8 cellular contexts compared by ENCODE assay signal in genomic region chr2:150487537-150488429, GRCh38. TPM values are rescaled to one million over a fixed set of nuclear protein-coding genes. Genes with fewer than 3 reads are reported as not detected.
DNase-seq lines count a peak whose midpoint lies in the region; ATAC-seq and TF ChIP-seq lines count a peak whose summit lies in the region.

RND3 (minus strand) TSS chr2:150487667; CDS start chr2:150487417, 250 bp downstream.

- H3K4me3 ChIP-seq in fibroblast of mammary gland (ENCODE audit: control insufficient read depth, low read depth, low read length) (peak within 1 kb of the TSS; percentile 95), thymus (ENCODE audit: low read length) (peak within 1 kb of the TSS; percentile 29)
- no peak within 1 kb of the TSS for H3K4me3 ChIP-seq in naive thymus-derived CD4-positive, alpha-beta T cell (ENCODE audit: low read length)

- no peaks in the 10 kb centered on the region for H3K36me3 ChIP-seq in naive thymus-derived CD4-positive, alpha-beta T cell (ENCODE audit: control insufficient read depth in 2 of 3, insufficient read depth in 3 of 3, low read length in 3 of 3)
- no peaks in the 10 kb centered on the region for H3K36me3 ChIP-seq in thymus (ENCODE audit: control insufficient read depth, insufficient read depth)

- H3K27ac Mint-ChIP-seq in activated CD8-positive, alpha-beta T cell treated with anti-CD3 and anti-CD28 coated beads for 36 hours = no peak within 1 kb of the TSS
- no peak within 1 kb of the TSS for H3K27ac Mint-ChIP-seq in naive thymus-derived CD4-positive, alpha-beta T cell

- peak; percentile 89 for ATAC-seq in GM19035 (IDR thresholded peaks at IDR 0.05; ENCODE audit: unreplicated experiment)
- ATAC-seq in HG03175 (IDR thresholded peaks at IDR 0.05; ENCODE audit: unreplicated experiment) = peak; percentile 66
- ATAC-seq in activated CD8-positive, alpha-beta T cell treated with anti-CD3 and anti-CD28 coated beads for 36 hours = peak; percentile 51
- no peak for ATAC-seq in naive thymus-derived CD4-positive, alpha-beta T cell

- peaks cover 10% of the 10 kb centered on the region for H3K4me1 Mint-ChIP-seq in activated CD8-positive, alpha-beta T cell treated with anti-CD3 and anti-CD28 coated beads for 36 hours (ENCODE audit: low read depth)
- H3K4me1 Mint-ChIP-seq in naive thymus-derived CD4-positive, alpha-beta T cell = peaks cover 5 to 19% (median 15%) of the 10 kb centered on the region in 7 donors

- no peaks in the 10 kb centered on the region for H3K9me3 ChIP-seq in naive thymus-derived CD4-positive, alpha-beta T cell (ENCODE audit: control insufficient read depth in 2 of 3, low read length in 3 of 3)
- H3K9me3 ChIP-seq in thymus (ENCODE audit: control insufficient read depth) = no peaks in the 10 kb centered on the region

- no peaks in the 10 kb centered on the region for H3K4me1 ChIP-seq in naive thymus-derived CD4-positive, alpha-beta T cell (ENCODE audit: control insufficient read depth in 2 of 2, insufficient read depth in 2 of 2, low read length in 2 of 2)
- no peaks in the 10 kb centered on the region for H3K4me1 ChIP-seq in thymus (ENCODE audit: control insufficient read depth, insufficient read depth, low read length)

- peak; percentile 63 for TF ChIP-seq CTCF in activated CD8-positive, alpha-beta T cell treated with anti-CD3 and anti-CD28 coated beads for 36 hours (IDR thresholded peaks at IDR 0.05)
- TF ChIP-seq CTCF in fibroblast of mammary gland (conservative IDR thresholded peaks at IDR 0.05; ENCODE audit: control insufficient read depth, insufficient read depth, low read depth, low read length) = peak; percentile 88

- DNase-seq in CD1c-positive myeloid dendritic cell (ENCODE audit: extremely low spot score) (peak; percentile 74), NCI-H2196 (lab: John Stamatoyannopoulos, UW; ENCODE audit: unreplicated experiment) (peak; percentile 93), fibroblast of mammary gland (ENCODE audit: low read depth) (peak; percentile 99)
- DNase-seq in activated CD8-positive, alpha-beta T cell treated with anti-CD3 and anti-CD28 coated beads for 36 hours = peak; percentile 79
- peak in 3 of 9 donors; percentile 2 to 45 (median 14) for DNase-seq in naive thymus-derived CD4-positive, alpha-beta T cell

- no peaks in the 10 kb centered on the region for H3K36me3 Mint-ChIP-seq in activated CD8-positive, alpha-beta T cell treated with anti-CD3 and anti-CD28 coated beads for 36 hours (ENCODE audit: low read depth)
- peaks cover 0 to 3% (median 0%) of the 10 kb centered on the region in 5 donors for H3K36me3 Mint-ChIP-seq in naive thymus-derived CD4-positive, alpha-beta T cell

- H3K27me3 Mint-ChIP-seq in activated CD8-positive, alpha-beta T cell treated with anti-CD3 and anti-CD28 coated beads for 36 hours = peaks cover 43% of the 10 kb centered on the region
- peaks cover 56 to 67% (median 59%) of the 10 kb centered on the region in 5 donors for H3K27me3 Mint-ChIP-seq in naive thymus-derived CD4-positive, alpha-beta T cell

- H3K4me3 Mint-ChIP-seq in activated CD8-positive, alpha-beta T cell treated with anti-CD3 and anti-CD28 coated beads for 36 hours = no peak within 1 kb of the TSS
- H3K4me3 Mint-ChIP-seq in naive thymus-derived CD4-positive, alpha-beta T cell = peak within 1 kb of the TSS in 9 of 10 donors; percentile 47 to 85 (median 73)

- POLR2A ChIA-PET in activated CD8-positive, alpha-beta T cell treated with anti-CD3 and anti-CD28 coated beads for 36 hours (lab: Charles Lee) = no interaction called here
- POLR2A ChIA-PET in naive thymus-derived CD4-positive, alpha-beta T cell (lab: Charles Lee) = no interaction called here

- intact Hi-C loops in activated CD8-positive, alpha-beta T cell treated with anti-CD3 and anti-CD28 coated beads for 36 hours (cut with micrococcal nuclease) = loop anchor here (5.0 kb wide), 1 partner anchor 890 kb away; no protein-coding TSS in a partner anchor
- intact Hi-C loops in naive thymus-derived CD4-positive, alpha-beta T cell (cut with micrococcal nuclease) = loop anchor here in 1 of 2 donors (1.0 to 5.0 kb wide), 2 partner anchors 750 to 890 kb away; no protein-coding TSS in a partner anchor

- WGBS in thymus = 13% methylated on average over 24 of the region's 24 CpGs

- H3K27me3 ChIP-seq in naive thymus-derived CD4-positive, alpha-beta T cell (ENCODE audit: control insufficient read depth in 2 of 2, insufficient read depth in 2 of 2, low read length in 2 of 2) = peaks cover 0 to 3% of the 10 kb centered on the region in 2 donors
- peaks cover 31% of the 10 kb centered on the region for H3K27me3 ChIP-seq in thymus (ENCODE audit: control insufficient read depth, insufficient read depth)

- CTCF ChIA-PET in activated CD8-positive, alpha-beta T cell treated with anti-CD3 and anti-CD28 coated beads for 36 hours (lab: Charles Lee) = no interaction called here
- CTCF ChIA-PET in naive thymus-derived CD4-positive, alpha-beta T cell (lab: Charles Lee) = no interaction called here

- H3K9me3 Mint-ChIP-seq in activated CD8-positive, alpha-beta T cell treated with anti-CD3 and anti-CD28 coated beads for 36 hours = no peaks in the 10 kb centered on the region
- H3K9me3 Mint-ChIP-seq in naive thymus-derived CD4-positive, alpha-beta T cell = peaks cover 0 to 6% (median 0%) of the 10 kb centered on the region in 11 donors

- H3K27ac ChIP-seq in naive thymus-derived CD4-positive, alpha-beta T cell (ENCODE audit: low read depth, low read length) = no peak within 1 kb of the TSS
- peak within 1 kb of the TSS; percentile 64 for H3K27ac ChIP-seq in thymus (ENCODE audit: low read depth)

RNA-seq across cellular contexts. Expression of gene RND3, which starts in this region (rescaled TPM):
- not detected for total RNA-seq in activated CD8-positive, alpha-beta T cell treated with anti-CD3 and anti-CD28 coated beads for 36 hours
- not detected for total RNA-seq in naive thymus-derived CD4-positive, alpha-beta T cell
- polyA plus RNA-seq in naive thymus-derived CD4-positive, alpha-beta T cell = not detected
- 29.9 TPM for polyA plus RNA-seq in thymus

Comparison
In these comparisons a context has a peak if more than half of its experiments do, and no peak if none do; other contexts are left out.
1. RNA of gene RND3 (polyA plus RNA-seq): 29.9 TPM in thymus (single experiment); not detected in naive thymus-derived CD4-positive, alpha-beta T cell; every median in the first group is over 10 times any median in the second.
2. Peak in DNase-seq and ATAC-seq in activated CD8-positive, alpha-beta T cell treated with anti-CD3 and anti-CD28 coated beads for 36 hours; RNA of the gene not detected or under 1 TPM.